Comparison of ENCODE assay signal across 14 cellular contexts in the genomic region with DNA sequence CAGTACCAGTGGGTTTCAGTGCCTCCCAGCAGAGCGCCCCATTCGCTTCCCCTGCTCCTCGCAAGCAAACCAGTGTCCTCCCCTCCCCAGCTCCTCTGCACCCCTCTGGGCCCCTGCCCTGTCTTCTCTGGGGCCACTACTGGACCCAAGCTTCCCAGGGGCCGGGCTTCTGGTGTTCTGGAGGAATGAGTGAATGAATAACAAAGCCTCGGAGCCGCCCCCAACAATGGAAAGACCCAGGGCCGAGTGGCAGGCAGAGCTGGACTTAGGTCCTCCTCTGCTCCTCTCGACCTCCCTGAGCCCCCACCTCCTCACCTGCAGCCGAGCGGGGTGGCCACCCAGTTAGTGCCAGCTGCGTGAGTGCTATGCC. TPM values are rescaled to one million over a fixed set of nuclear protein-coding genes. Genes with fewer than 3 reads are reported as not detected.
DNase-seq lines count a peak whose midpoint lies in the region; ATAC-seq and TF ChIP-seq lines count a peak whose summit lies in the region.
"Had no signal": no experiment of that assay in that cellular context is flagged by ENCODE, and none has a peak within 500 bp of the region (broad histone marks: within the 10 kb centered on the region; RNA-seq: fewer than 3 reads in every experiment).

No MANE protein-coding gene starts in this region.

- H3K4me3 ChIP-seq in iPS-11a (ENCODE audit: low read depth, low read length) (peak overlapping the region; percentile 29), osteoblast (ENCODE audit: insufficient read depth, low read length) (no peak overlapping the region)
- H3K4me3 ChIP-seq: adrenal gland had no signal

- H3K27ac ChIP-seq in osteoblast (ENCODE audit: low read depth, low read length), result no peak overlapping the region
- H3K27ac ChIP-seq: adrenal gland had no signal

- H3K9me3 ChIP-seq in ES-I3 (ENCODE audit: control insufficient read depth, insufficient read depth, low read length), result no peaks in the 10 kb centered on the region
- no peaks in the 10 kb centered on the region for H3K9me3 ChIP-seq in T-helper 17 cell (ENCODE audit: control insufficient read depth, low read length, poor library complexity, severe bottlenecking)
- H3K9me3 ChIP-seq in osteoblast (ENCODE audit: low read depth, low read length), result no peaks in the 10 kb centered on the region
- H3K9me3 ChIP-seq: adrenal gland had no signal

- H3K27me3 Mint-ChIP-seq in T-helper 17 cell, result peaks cover 70% of the 10 kb centered on the region

- H3K36me3 ChIP-seq in ES-I3 (ENCODE audit: insufficient read depth, low read length) (no peaks in the 10 kb centered on the region), osteoblast (ENCODE audit: insufficient read depth, low read length) (no peaks in the 10 kb centered on the region)
- H3K36me3 ChIP-seq: adrenal gland, cardiac muscle cell had no signal

- H3K4me1 ChIP-seq in ES-I3 (ENCODE audit: insufficient read depth, low read length) (peaks cover 12% of the 10 kb centered on the region), osteoblast (ENCODE audit: insufficient read depth, low read length) (no peaks in the 10 kb centered on the region)
- H3K4me1 ChIP-seq: adrenal gland had no signal

- no peak overlapping the region for H2AFZ ChIP-seq in osteoblast (ENCODE audit: low read length)

- peak overlapping the region; percentile 69 for H3K9ac ChIP-seq in ES-I3 (ENCODE audit: low read depth, low read length)

- peak overlapping the region; percentile 73 for H3K4me3 Mint-ChIP-seq in T-helper 17 cell

- no peaks in the 10 kb centered on the region for H3K79me2 ChIP-seq in osteoblast (ENCODE audit: insufficient read depth, low read length)

- ATAC-seq in T-helper 17 cell, result peak; percentile 10

- no peaks in the 10 kb centered on the region for H4K20me1 ChIP-seq in osteoblast (ENCODE audit: insufficient read depth, low read length)

- no peak for DNase-seq in T-helper 17 cell
- DNase-seq in osteoblast (ENCODE audit: insufficient read length, low spot score, missing footprints), result peak; percentile 62
- no peak for DNase-seq in DMS 273 treated with DMSO at 0.1 percent for 48 hours (lab: John Stamatoyannopoulos, UW)
- no peak for DNase-seq in DMS79 (lab: John Stamatoyannopoulos, UW)
- DNase-seq in NCI-H226, result no peak
- DNase-seq in activated gamma-delta T cell treated with Interleukin-2 at 50 U/mL for 16 hours, result no peak
- DNase-seq: activated CD4-positive, alpha-beta T cell treated with anti-CD3 and anti-CD28 coated beads, Interleukin-2, amount 50 U/mL, for 4 hours; activated T-cell treated with anti-CD3 and anti-CD28 coated beads for 4 hours; GDM1; kidney glomerular epithelial cell had no signal

- H3K27ac Mint-ChIP-seq in T-helper 17 cell, result no peak overlapping the region

- H3K27me3 ChIP-seq in osteoblast (ENCODE audit: insufficient read depth, low read length), result peaks cover 60% of the 10 kb centered on the region
- H3K27me3 ChIP-seq: cardiac muscle cell had no signal

- no peak overlapping the region for H3K4me2 ChIP-seq in osteoblast (ENCODE audit: insufficient read depth, low read length)

- H3K4me1 Mint-ChIP-seq in T-helper 17 cell, result peaks cover 9% of the 10 kb centered on the region

- peaks cover 2% of the 10 kb centered on the region for H3K36me3 Mint-ChIP-seq in T-helper 17 cell (ENCODE audit: low read depth)

- no peak for TF ChIP-seq CTCF in osteoblast (IDR thresholded peaks at IDR 0.05; ENCODE audit: extremely low read depth, low read depth, low read length)

RNA-seq across cellular contexts. Expression of gene MATN1, which starts 37.6 kb away (rescaled TPM):
- total RNA-seq in T-helper 17 cell (1 to 10 TPM; 2.1 to 3.7 TPM), osteoblast (under 0.01 TPM in 1 of 2 replicates, not detected in the other)
